ENCODE assay signal across 8 cellular contexts in the genomic region with DNA sequence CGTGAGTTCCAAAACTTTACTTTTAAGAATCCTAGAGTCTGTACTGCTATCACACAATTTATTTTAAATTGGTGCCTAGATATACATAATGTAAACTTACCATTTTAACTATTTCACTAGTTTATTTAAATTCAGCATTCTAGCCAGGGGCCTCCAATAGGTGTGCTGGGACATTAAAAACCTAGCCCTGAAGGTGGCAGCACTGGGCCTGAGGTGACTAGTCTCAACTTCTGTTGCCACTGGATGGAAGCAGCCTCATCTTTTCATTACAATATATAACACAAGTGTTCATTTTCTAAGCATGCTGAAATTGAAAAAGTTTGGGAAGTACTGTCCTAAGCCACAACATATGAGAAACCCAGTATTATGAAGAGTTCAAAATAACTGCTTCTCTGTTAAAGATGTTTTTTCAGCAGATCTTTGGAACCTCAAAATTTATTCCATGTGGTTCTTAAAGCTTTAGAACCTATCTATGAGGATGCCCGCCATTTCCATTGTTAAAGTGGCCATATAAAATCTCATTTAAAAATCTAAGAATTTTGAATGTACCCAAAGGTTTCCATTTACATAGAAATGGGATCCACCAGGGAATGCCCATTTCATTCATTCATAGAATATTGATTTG. TPM values are rescaled to one million over a fixed set of nuclear protein-coding genes. Genes with fewer than 3 reads are reported as not detected.
DNase-seq lines count a peak whose midpoint lies in the region; ATAC-seq and TF ChIP-seq lines count a peak whose summit lies in the region.

No MANE protein-coding gene starts in this region.

- CTCF ChIA-PET in OCI-LY7 (lab: Charles Lee; ENCODE audit: unreplicated experiment), result no interaction called here

- peaks cover 25% of the 10 kb centered on the region for H3K4me1 Mint-ChIP-seq in neural crest cell

- peak overlapping the region; percentile 25; the same call in 1 of the 2 replicates for H3K4me2 ChIP-seq in OCI-LY7 (ENCODE audit: low read length)

- no peaks in the 10 kb centered on the region for H3K36me3 Mint-ChIP-seq in neural crest cell (ENCODE audit: low read depth)

- H3K27ac ChIP-seq in OCI-LY7 (ENCODE audit: low read depth, low read length, poor library complexity, severe bottlenecking) (no peak overlapping the region), esophagus squamous epithelium (peak overlapping the region in 1 of 4 donors; percentile 28)

- peak overlapping the region; percentile 70 for H3K4me3 Mint-ChIP-seq in neural crest cell

- no peaks in the 10 kb centered on the region for H3K9me3 ChIP-seq in OCI-LY7 (ENCODE audit: low read length)
- H3K9me3 ChIP-seq in esophagus squamous epithelium, result no peaks in the 10 kb centered on the region

- TF ChIP-seq CTCF in AG09319 (IDR thresholded peaks at IDR 0.05; ENCODE audit: low read depth, low read length) (peak; percentile 78), OCI-LY7 (conservative IDR thresholded peaks at IDR 0.05; ENCODE audit: low read length) (peak; percentile 96), esophagus squamous epithelium (IDR thresholded peaks at IDR 0.05) (peak; percentile 49 to 75 (median 72)), neural crest cell (conservative IDR thresholded peaks at IDR 0.05) (peak; percentile 81)

- no peaks in the 10 kb centered on the region for H3K9me2 ChIP-seq in OCI-LY7 (ENCODE audit: insufficient read depth, low read length)

- H3K4me3 ChIP-seq in OCI-LY7 (ENCODE audit: low read depth, low read length, poor library complexity, severe bottlenecking), result no peak overlapping the region
- no peak overlapping the region for H3K4me3 ChIP-seq in esophagus squamous epithelium

- H3K4me1 ChIP-seq in OCI-LY7 (ENCODE audit: insufficient read depth, low read length, poor library complexity, severe bottlenecking), result peaks cover 22% of the 10 kb centered on the region
- H3K4me1 ChIP-seq in esophagus squamous epithelium, result peaks cover 0 to 47% (median 3%) of the 10 kb centered on the region in 3 donors

- no peaks in the 10 kb centered on the region for H3K9me3 Mint-ChIP-seq in neural crest cell

- no TSS peak for BruUV-seq in OCI-LY7 (replicated peaks; lab: Mats Ljungman, UMichigan)

- TF ChIP-seq POLR2A in esophagus squamous epithelium (IDR thresholded peaks at IDR 0.05), result no peak

- intact Hi-C loops in OCI-LY7 (cut with micrococcal nuclease; ENCODE audit: unreplicated experiment), result loop anchor here (2.0 to 10.0 kb wide), 5 partner anchors 145 to 572 kb away; a partner anchor contains a TSS
- intact Hi-C loops in esophagus squamous epithelium (cut with DNase I), result no loop called here

- H3K79me2 ChIP-seq in OCI-LY7 (ENCODE audit: insufficient read depth, low read depth, low read length), result peaks cover 27% of the 10 kb centered on the region

- ATAC-seq in GM18868 (IDR thresholded peaks at IDR 0.05; ENCODE audit: unreplicated experiment), result peak; percentile 42

- H3K27ac Mint-ChIP-seq in neural crest cell (ENCODE audit: unreplicated experiment), result no peak overlapping the region

- POLR2A ChIA-PET in OCI-LY7 (lab: Charles Lee), result interaction anchor here (0.7 to 1.3 kb wide), 3 partner anchors 10 to 48 kb away, joined by 3 to 4 read pairs (median 4); no protein-coding TSS in a partner anchor

- H3K27me3 Mint-ChIP-seq in neural crest cell (ENCODE audit: low read depth), result no peaks in the 10 kb centered on the region

- H3K27me3 ChIP-seq in esophagus squamous epithelium, result no peaks in the 10 kb centered on the region

- H4K20me1 ChIP-seq in OCI-LY7 (ENCODE audit: insufficient read depth, low read length), result peaks cover 2% of the 10 kb centered on the region; the same call in 1 of the 2 replicates

- H2AFZ ChIP-seq in OCI-LY7 (ENCODE audit: low read length), result peak overlapping the region; percentile 46; the same call in 1 of the 2 replicates

- 72 to 87% methylated on average over 2 of the region's 2 CpGs for WGBS in esophagus squamous epithelium, 2 donors

- DNase-seq in AG09319 (ENCODE audit: extremely low read depth, low read depth) (no peak), HT-29 (ENCODE audit: low spot score) (peak; percentile 76), OCI-LY7 (ENCODE audit: low spot score) (peak; percentile 85), activated T-cell treated with anti-CD3 and anti-CD28 coated beads for 4 hours (peak; percentile 78), esophagus squamous epithelium (lab: John Stamatoyannopoulos, UW) (peak; percentile 10), neural crest cell (ENCODE audit: low read depth, low spot score) (peak; percentile 72), stromal cell of bone marrow (ENCODE audit: low read depth) (peak; percentile 56)

- H3K36me3 ChIP-seq in OCI-LY7 (ENCODE audit: insufficient read depth, low read length) (no peaks in the 10 kb centered on the region; the same call in 1 of the 2 replicates), esophagus squamous epithelium (no peaks in the 10 kb centered on the region)

RNA-seq across cellular contexts. Expression of a gene that starts 2.9 kb away (rescaled TPM):
- 16.4 and 17.2 TPM in 2 replicates for total RNA-seq in HT-29 (2014; rRNA removed; shearing (Covaris generic))
- total RNA-seq in OCI-LY7 (2014; rRNA removed; shearing (Covaris generic)), result 51.0 and 57.8 TPM in 2 replicates
- total RNA-seq in OCI-LY7 (2022) (85.3 and 86.0 TPM in 2 replicates), esophagus squamous epithelium (10 to 100 TPM; 22.3 to 69.8 (median 53.2) TPM), neural crest cell (47.4 and 53.7 TPM in 2 replicates)
